ENCODE assay signal across 10 cellular contexts in genomic region chr18:10122116-10122515, GRCh38.
DNase-seq lines count a peak whose midpoint lies in the region; ATAC-seq, FAIRE-seq and TF ChIP-seq lines count a peak whose summit lies in the region.
"Had no signal": no experiment of that assay in that cellular context is flagged by ENCODE, and none has a peak within 500 bp of the region (broad histone marks: within the 10 kb centered on the region; RNA-seq: fewer than 3 reads in every experiment).

No MANE protein-coding gene starts in this region.

- H3F3A ChIP-seq in SK-N-SH (replicated peaks; ENCODE audit: insufficient read depth): no peaks in the 10 kb centered on the region

- no peak for TF ChIP-seq EP300 in SK-N-SH (IDR thresholded peaks at IDR 0.05; ENCODE audit: borderline replicate concordance in 1 of 2, low read depth in 1 of 2, low read length in 1 of 2)

- no peak for DNase-seq in natural killer cell treated with Interleukin-12 subunit alpha and Interleukin-12 subunit beta and Interleukin-15 and Interleukin-18, amount 100 ng/mL, for 72 hours (ENCODE audit: low spot score)
- no peak for DNase-seq in natural killer cell
- no peak for DNase-seq in SK-N-SH
- no peak for DNase-seq in right cardiac atrium
- DNase-seq in urothelium cell line (ENCODE audit: low spot score): peak; percentile 80
- DNase-seq in activated CD4-positive, alpha-beta T cell treated with anti-CD3 and anti-CD28 coated beads, Interleukin-2, amount 10 ng/mL, durations not matched to agents 7 days and 5 days: no peak
- DNase-seq in aorta: no peak
- DNase-seq in activated CD4-positive, alpha-beta T cell treated with anti-CD3 and anti-CD28 coated beads, Interleukin-2, amount 50 U/mL, for 1 hour: no peak
- DNase-seq: effector CD8-positive, alpha-beta T cell had no signal

- intact Hi-C loops in natural killer cell (cut with micrococcal nuclease) (no loop called here), right cardiac atrium (cut with DNase I) (no loop called here), aorta (cut with DNase I) (no loop called here)

- no peaks in the 10 kb centered on the region for H3K79me2 ChIP-seq in SK-N-SH (ENCODE audit: insufficient read depth)

- TF ChIP-seq RAD21 in SK-N-SH (IDR thresholded peaks at IDR 0.05; ENCODE audit: low read length): no peak

- H3K4me2 ChIP-seq in SK-N-SH: no peak overlapping the region

- no peaks in the 10 kb centered on the region; the same call in 1 of the 2 replicates for H3K27me3 ChIP-seq in SK-N-SH (ENCODE audit: insufficient read depth)
- no peaks in the 10 kb centered on the region for H3K27me3 ChIP-seq in right cardiac atrium (ENCODE audit: control insufficient read depth, insufficient read depth)
- no peaks in the 10 kb centered on the region for H3K27me3 ChIP-seq in aorta (ENCODE audit: control insufficient read depth in 1 of 2, insufficient read depth in 2 of 2, low read length in 1 of 2)

- peaks cover 0 to 17% of the 10 kb centered on the region in 2 experiments; a peak in 2 of 4 replicates for H3K4me1 ChIP-seq in SK-N-SH (ENCODE audit: control insufficient read depth in 1 of 2, insufficient read depth in 2 of 2, low read depth in 1 of 2, low read length in 1 of 2)
- H3K4me1 ChIP-seq in right cardiac atrium (ENCODE audit: control insufficient read depth, insufficient read depth, low read length): peaks cover 1% of the 10 kb centered on the region
- peaks cover 0 to 3% of the 10 kb centered on the region in 2 donors for H3K4me1 ChIP-seq in aorta (ENCODE audit: control insufficient read depth in 1 of 2, insufficient read depth in 2 of 2, low read length in 2 of 2)

- H3K36me3 Mint-ChIP-seq in natural killer cell treated with Interleukin-12 subunit alpha and Interleukin-12 subunit beta and Interleukin-15 and Interleukin-18, amount 100 ng/mL, for 72 hours: no peaks in the 10 kb centered on the region
- H3K36me3 Mint-ChIP-seq in natural killer cell: no peaks in the 10 kb centered on the region
- H3K36me3 Mint-ChIP-seq in activated CD4-positive, alpha-beta T cell treated with anti-CD3 and anti-CD28 coated beads, Interleukin-2, amount 10 ng/mL, durations not matched to agents 7 days and 5 days (ENCODE audit: low read depth): no peaks in the 10 kb centered on the region

- no peak for TF ChIP-seq CTCF in natural killer cell (IDR thresholded peaks at IDR 0.05)
- TF ChIP-seq CTCF in SK-N-SH (IDR thresholded peaks at IDR 0.05): no peak

- peak; percentile 79 for FAIRE-seq in urothelium cell line (lab: Jason Lieb, UNC)

- H3K9ac ChIP-seq in SK-N-SH: no peak overlapping the region

- WGBS in SK-N-SH (ENCODE audit: low lambda C conversion rate): 65% methylated on average over 9 of the region's 9 CpGs
- WGBS in right cardiac atrium: 37% methylated on average over 9 of the region's 9 CpGs
- WGBS in aorta, 2 donors: 17 to 20% methylated on average over 9 of the region's 9 CpGs

- H3K36me3 ChIP-seq in SK-N-SH (replicated peaks in 1 of 2; ENCODE audit: control insufficient read depth in 1 of 2, insufficient read depth in 2 of 2, low read length in 1 of 2): no peaks in the 10 kb centered on the region
- no peaks in the 10 kb centered on the region for H3K36me3 ChIP-seq in aorta (ENCODE audit: control insufficient read depth in 1 of 2, insufficient read depth in 2 of 2, low read length in 1 of 2)

- peaks cover 4 to 18% of the 10 kb centered on the region in 2 donors for H3K27me3 Mint-ChIP-seq in natural killer cell treated with Interleukin-12 subunit alpha and Interleukin-12 subunit beta and Interleukin-15 and Interleukin-18, amount 100 ng/mL, for 72 hours
- H3K27me3 Mint-ChIP-seq in natural killer cell (ENCODE audit: low read depth in 2 of 2): peaks cover under 1 to 9% of the 10 kb centered on the region in 2 donors
- peaks cover 9% of the 10 kb centered on the region for H3K27me3 Mint-ChIP-seq in activated CD4-positive, alpha-beta T cell treated with anti-CD3 and anti-CD28 coated beads, Interleukin-2, amount 10 ng/mL, durations not matched to agents 7 days and 5 days

- H3K27ac ChIP-seq in SK-N-SH (ENCODE audit: low read depth in 2 of 2, low read length in 1 of 2): peak overlapping the region in 1 of 2 experiments; percentile 13; a peak in 1 of 4 replicates
- peak overlapping the region; percentile 14 for H3K27ac ChIP-seq in right cardiac atrium (ENCODE audit: low read length)
- no peak overlapping the region for H3K27ac ChIP-seq in aorta (ENCODE audit: low read depth in 1 of 2, low read length in 2 of 2)
- H3K27ac ChIP-seq: SK-N-MC had no signal

- no peaks in the 10 kb centered on the region for H4K20me1 ChIP-seq in SK-N-SH (ENCODE audit: insufficient read depth)

- no peak overlapping the region for H3K4me3 Mint-ChIP-seq in natural killer cell treated with Interleukin-12 subunit alpha and Interleukin-12 subunit beta and Interleukin-15 and Interleukin-18, amount 100 ng/mL, for 72 hours
- no peak overlapping the region for H3K4me3 Mint-ChIP-seq in natural killer cell
- no peak overlapping the region for H3K4me3 Mint-ChIP-seq in activated CD4-positive, alpha-beta T cell treated with anti-CD3 and anti-CD28 coated beads, Interleukin-2, amount 10 ng/mL, durations not matched to agents 7 days and 5 days

- H3K9me3 ChIP-seq in SK-N-SH (0 out of 2 replicates have a peak, but pooled peaks cover 3% of the 10 kb centered on the region), right cardiac atrium (ENCODE audit: control insufficient read depth, low read length) (no peaks in the 10 kb centered on the region), aorta (ENCODE audit: control insufficient read depth, low read length) (no peaks in the 10 kb centered on the region)

- no peak overlapping the region for H2AFZ ChIP-seq in SK-N-SH (ENCODE audit: low read depth)

- peaks cover 8% of the 10 kb centered on the region for H3K9me3 Mint-ChIP-seq in natural killer cell treated with Interleukin-12 subunit alpha and Interleukin-12 subunit beta and Interleukin-15 and Interleukin-18, amount 100 ng/mL, for 72 hours
- H3K9me3 Mint-ChIP-seq in natural killer cell: no peaks in the 10 kb centered on the region
- H3K9me3 Mint-ChIP-seq in activated CD4-positive, alpha-beta T cell treated with anti-CD3 and anti-CD28 coated beads, Interleukin-2, amount 10 ng/mL, durations not matched to agents 7 days and 5 days: peaks cover 3% of the 10 kb centered on the region

- no peak overlapping the region for H3K4me3 ChIP-seq in SK-N-SH (ENCODE audit: low read depth in 2 of 2, low read length in 1 of 2)
- no peak overlapping the region for H3K4me3 ChIP-seq in right cardiac atrium (ENCODE audit: low read length)
- H3K4me3 ChIP-seq in aorta (ENCODE audit: low read length in 2 of 2): no peak overlapping the region
- H3K4me3 ChIP-seq: SK-N-MC had no signal

- ATAC-seq in natural killer cell treated with Interleukin-12 subunit alpha and Interleukin-12 subunit beta and Interleukin-15 and Interleukin-18, amount 100 ng/mL, for 72 hours: peak; percentile 26 to 41
- ATAC-seq in natural killer cell (no peak), right cardiac atrium (peak; percentile 79 to 84), aorta (ENCODE audit: low FRiP score) (no peak)

- no peak overlapping the region for H3K27ac Mint-ChIP-seq in natural killer cell treated with Interleukin-12 subunit alpha and Interleukin-12 subunit beta and Interleukin-15 and Interleukin-18, amount 100 ng/mL, for 72 hours
- H3K27ac Mint-ChIP-seq in natural killer cell: no peak overlapping the region
- no peak overlapping the region for H3K27ac Mint-ChIP-seq in activated CD4-positive, alpha-beta T cell treated with anti-CD3 and anti-CD28 coated beads, Interleukin-2, amount 10 ng/mL, durations not matched to agents 7 days and 5 days

- POLR2A ChIA-PET in SK-N-SH (lab: Yijun Ruan, JAX): no interaction called here
- POLR2A ChIA-PET in activated CD4-positive, alpha-beta T cell treated with anti-CD3 and anti-CD28 coated beads, Interleukin-2, amount 10 ng/mL, durations not matched to agents 7 days and 5 days (lab: Charles Lee): no interaction called here

- 0 out of 2 replicates have a peak, but pooled peaks cover under 1% of the 10 kb centered on the region for H3K9me2 ChIP-seq in SK-N-SH

- CTCF ChIA-PET in SK-N-SH (lab: Yijun Ruan, JAX): no interaction called here
- CTCF ChIA-PET in activated CD4-positive, alpha-beta T cell treated with anti-CD3 and anti-CD28 coated beads, Interleukin-2, amount 10 ng/mL, durations not matched to agents 7 days and 5 days (lab: Charles Lee): no interaction called here

- H3K4me1 Mint-ChIP-seq in natural killer cell treated with Interleukin-12 subunit alpha and Interleukin-12 subunit beta and Interleukin-15 and Interleukin-18, amount 100 ng/mL, for 72 hours (ENCODE audit: low read depth in 2 of 2): no peaks in the 10 kb centered on the region
- no peaks in the 10 kb centered on the region for H3K4me1 Mint-ChIP-seq in natural killer cell
- H3K4me1 Mint-ChIP-seq in activated CD4-positive, alpha-beta T cell treated with anti-CD3 and anti-CD28 coated beads, Interleukin-2, amount 10 ng/mL, durations not matched to agents 7 days and 5 days: peaks cover 3% of the 10 kb centered on the region

TF ChIP-seq in SK-N-SH, 30 proteins besides CTCF, POLR2A, EP300 and RAD21 (continues in another document):
- TF ChIP-seq JUND (IDR thresholded peaks at IDR 0.05): no peak
- TF ChIP-seq, protein P1, sequence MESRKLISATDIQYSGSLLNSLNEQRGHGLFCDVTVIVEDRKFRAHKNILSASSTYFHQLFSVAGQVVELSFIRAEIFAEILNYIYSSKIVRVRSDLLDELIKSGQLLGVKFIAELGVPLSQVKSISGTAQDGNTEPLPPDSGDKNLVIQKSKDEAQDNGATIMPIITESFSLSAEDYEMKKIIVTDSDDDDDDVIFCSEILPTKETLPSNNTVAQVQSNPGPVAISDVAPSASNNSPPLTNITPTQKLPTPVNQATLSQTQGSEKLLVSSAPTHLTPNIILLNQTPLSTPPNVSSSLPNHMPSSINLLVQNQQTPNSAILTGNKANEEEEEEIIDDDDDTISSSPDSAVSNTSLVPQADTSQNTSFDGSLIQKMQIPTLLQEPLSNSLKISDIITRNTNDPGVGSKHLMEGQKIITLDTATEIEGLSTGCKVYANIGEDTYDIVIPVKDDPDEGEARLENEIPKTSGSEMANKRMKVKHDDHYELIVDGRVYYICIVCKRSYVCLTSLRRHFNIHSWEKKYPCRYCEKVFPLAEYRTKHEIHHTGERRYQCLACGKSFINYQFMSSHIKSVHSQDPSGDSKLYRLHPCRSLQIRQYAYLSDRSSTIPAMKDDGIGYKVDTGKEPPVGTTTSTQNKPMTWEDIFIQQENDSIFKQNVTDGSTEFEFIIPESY (IDR thresholded peaks at IDR 0.05; ENCODE audit: borderline replicate concordance, low read depth): no peak
- TF ChIP-seq TCF12 (IDR thresholded peaks at IDR 0.05): peak; percentile 66
- no peak for TF ChIP-seq POLR2AphosphoS5 (IDR thresholded peaks at IDR 0.05; ENCODE audit: low read depth, low read length)
- no peak for TF ChIP-seq FOXM1 (IDR thresholded peaks at IDR 0.05; ENCODE audit: low read depth)

Comparison
In these comparisons a context has a peak if more than half of its experiments do, and no peak if none do; other contexts are left out.
1. ATAC-seq: peak in natural killer cell treated with Interleukin-12 subunit alpha and Interleukin-12 subunit beta and Interleukin-15 and Interleukin-18, amount 100 ng/mL, for 72 hours (2 of 2) and right cardiac atrium (2 of 2); none in natural killer cell (0 of 3) and aorta (single experiment).